ENCODE assay signal across 1 cellular context in the genomic region with DNA sequence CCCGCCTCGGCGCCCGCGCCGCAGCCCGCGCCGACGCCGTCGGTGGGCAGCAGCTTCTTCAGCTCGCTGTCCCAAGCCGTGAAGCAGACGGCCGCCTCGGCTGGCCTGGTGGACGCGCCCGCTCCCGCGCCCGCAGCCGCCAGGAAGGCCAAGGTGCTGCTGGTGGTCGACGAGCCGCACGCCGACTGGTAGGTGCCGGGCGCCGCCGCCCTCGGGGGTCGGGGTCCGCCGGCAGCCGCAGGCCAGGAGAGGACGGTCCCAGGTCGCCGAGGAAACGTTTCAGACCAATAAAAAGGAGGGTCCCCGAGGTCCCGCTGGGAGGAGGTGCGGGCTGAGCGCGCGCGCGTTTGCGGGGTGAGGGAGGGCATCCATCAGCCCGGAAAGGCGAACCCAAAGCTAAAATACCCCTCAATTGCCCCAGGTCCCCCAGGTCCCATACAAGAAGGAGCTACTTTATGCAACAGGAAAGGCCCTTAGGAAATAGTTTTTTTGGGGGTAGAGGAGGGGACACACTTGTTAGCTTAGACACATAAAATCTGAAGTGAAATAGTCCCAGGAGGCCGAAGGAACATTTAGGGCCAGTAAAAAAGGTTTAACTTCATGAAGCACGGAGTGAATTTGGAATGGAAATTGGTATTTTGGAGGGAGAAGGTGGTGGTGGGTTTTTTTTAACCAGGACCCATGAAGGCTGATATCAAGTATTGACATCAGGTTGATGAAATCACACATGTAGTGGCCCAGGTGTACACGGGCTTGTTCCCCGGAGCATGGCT.
TF ChIP-seq lines count a peak whose summit lies in the region.

No MANE protein-coding gene starts in this region.

TF ChIP-seq in H1, 55 proteins besides CTCF, POLR2A, EP300 and RAD21:
- TF ChIP-seq TAF7 (optimal IDR thresholded peaks at IDR 0.05; ENCODE audit: borderline replicate concordance, low read depth, low read length), result peak; percentile 7
- TF ChIP-seq, protein P1, sequence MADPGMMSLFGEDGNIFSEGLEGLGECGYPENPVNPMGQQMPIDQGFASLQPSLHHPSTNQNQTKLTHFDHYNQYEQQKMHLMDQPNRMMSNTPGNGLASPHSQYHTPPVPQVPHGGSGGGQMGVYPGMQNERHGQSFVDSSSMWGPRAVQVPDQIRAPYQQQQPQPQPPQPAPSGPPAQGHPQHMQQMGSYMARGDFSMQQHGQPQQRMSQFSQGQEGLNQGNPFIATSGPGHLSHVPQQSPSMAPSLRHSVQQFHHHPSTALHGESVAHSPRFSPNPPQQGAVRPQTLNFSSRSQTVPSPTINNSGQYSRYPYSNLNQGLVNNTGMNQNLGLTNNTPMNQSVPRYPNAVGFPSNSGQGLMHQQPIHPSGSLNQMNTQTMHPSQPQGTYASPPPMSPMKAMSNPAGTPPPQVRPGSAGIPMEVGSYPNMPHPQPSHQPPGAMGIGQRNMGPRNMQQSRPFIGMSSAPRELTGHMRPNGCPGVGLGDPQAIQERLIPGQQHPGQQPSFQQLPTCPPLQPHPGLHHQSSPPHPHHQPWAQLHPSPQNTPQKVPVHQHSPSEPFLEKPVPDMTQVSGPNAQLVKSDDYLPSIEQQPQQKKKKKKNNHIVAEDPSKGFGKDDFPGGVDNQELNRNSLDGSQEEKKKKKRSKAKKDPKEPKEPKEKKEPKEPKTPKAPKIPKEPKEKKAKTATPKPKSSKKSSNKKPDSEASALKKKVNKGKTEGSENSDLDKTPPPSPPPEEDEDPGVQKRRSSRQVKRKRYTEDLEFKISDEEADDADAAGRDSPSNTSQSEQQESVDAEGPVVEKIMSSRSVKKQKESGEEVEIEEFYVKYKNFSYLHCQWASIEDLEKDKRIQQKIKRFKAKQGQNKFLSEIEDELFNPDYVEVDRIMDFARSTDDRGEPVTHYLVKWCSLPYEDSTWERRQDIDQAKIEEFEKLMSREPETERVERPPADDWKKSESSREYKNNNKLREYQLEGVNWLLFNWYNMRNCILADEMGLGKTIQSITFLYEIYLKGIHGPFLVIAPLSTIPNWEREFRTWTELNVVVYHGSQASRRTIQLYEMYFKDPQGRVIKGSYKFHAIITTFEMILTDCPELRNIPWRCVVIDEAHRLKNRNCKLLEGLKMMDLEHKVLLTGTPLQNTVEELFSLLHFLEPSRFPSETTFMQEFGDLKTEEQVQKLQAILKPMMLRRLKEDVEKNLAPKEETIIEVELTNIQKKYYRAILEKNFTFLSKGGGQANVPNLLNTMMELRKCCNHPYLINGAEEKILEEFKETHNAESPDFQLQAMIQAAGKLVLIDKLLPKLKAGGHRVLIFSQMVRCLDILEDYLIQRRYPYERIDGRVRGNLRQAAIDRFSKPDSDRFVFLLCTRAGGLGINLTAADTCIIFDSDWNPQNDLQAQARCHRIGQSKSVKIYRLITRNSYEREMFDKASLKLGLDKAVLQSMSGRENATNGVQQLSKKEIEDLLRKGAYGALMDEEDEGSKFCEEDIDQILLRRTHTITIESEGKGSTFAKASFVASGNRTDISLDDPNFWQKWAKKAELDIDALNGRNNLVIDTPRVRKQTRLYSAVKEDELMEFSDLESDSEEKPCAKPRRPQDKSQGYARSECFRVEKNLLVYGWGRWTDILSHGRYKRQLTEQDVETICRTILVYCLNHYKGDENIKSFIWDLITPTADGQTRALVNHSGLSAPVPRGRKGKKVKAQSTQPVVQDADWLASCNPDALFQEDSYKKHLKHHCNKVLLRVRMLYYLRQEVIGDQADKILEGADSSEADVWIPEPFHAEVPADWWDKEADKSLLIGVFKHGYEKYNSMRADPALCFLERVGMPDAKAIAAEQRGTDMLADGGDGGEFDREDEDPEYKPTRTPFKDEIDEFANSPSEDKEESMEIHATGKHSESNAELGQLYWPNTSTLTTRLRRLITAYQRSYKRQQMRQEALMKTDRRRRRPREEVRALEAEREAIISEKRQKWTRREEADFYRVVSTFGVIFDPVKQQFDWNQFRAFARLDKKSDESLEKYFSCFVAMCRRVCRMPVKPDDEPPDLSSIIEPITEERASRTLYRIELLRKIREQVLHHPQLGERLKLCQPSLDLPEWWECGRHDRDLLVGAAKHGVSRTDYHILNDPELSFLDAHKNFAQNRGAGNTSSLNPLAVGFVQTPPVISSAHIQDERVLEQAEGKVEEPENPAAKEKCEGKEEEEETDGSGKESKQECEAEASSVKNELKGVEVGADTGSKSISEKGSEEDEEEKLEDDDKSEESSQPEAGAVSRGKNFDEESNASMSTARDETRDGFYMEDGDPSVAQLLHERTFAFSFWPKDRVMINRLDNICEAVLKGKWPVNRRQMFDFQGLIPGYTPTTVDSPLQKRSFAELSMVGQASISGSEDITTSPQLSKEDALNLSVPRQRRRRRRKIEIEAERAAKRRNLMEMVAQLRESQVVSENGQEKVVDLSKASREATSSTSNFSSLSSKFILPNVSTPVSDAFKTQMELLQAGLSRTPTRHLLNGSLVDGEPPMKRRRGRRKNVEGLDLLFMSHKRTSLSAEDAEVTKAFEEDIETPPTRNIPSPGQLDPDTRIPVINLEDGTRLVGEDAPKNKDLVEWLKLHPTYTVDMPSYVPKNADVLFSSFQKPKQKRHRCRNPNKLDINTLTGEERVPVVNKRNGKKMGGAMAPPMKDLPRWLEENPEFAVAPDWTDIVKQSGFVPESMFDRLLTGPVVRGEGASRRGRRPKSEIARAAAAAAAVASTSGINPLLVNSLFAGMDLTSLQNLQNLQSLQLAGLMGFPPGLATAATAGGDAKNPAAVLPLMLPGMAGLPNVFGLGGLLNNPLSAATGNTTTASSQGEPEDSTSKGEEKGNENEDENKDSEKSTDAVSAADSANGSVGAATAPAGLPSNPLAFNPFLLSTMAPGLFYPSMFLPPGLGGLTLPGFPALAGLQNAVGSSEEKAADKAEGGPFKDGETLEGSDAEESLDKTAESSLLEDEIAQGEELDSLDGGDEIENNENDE (IDR thresholded peaks at IDR 0.05; ENCODE audit: insufficient replicate concordance, low read length), result no peak
- TF ChIP-seq KDM4A (IDR thresholded peaks at IDR 0.05; ENCODE audit: low read depth, low read length, severe bottlenecking), result peak; percentile 76
